14 cellular contexts compared by ENCODE assay signal in the genomic region with DNA sequence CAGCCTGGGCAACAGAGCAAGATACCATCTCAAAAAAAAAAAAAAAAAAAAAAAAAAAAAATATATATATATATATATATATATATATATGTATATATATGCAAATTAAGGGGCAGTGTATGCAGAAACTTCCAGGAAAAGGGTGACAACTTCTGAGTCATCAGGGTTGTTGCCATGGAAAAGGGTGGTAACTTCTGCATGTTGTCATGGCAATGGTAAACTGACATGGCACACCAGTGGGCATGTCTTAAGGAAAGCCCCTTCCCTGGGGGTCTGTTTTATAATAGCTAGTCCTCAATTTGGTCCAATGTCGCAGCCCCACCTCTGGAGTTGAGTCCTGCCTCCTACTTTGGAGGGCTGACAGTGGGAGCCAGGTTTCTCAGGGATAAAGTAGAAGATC. TPM values are rescaled to one million over a fixed set of nuclear protein-coding genes. Genes with fewer than 3 reads are reported as not detected.
DNase-seq lines count a peak whose midpoint lies in the region; ATAC-seq and TF ChIP-seq lines count a peak whose summit lies in the region.
"Had no signal": no experiment of that assay in that cellular context is flagged by ENCODE, and none has a peak within 500 bp of the region (broad histone marks: within the 10 kb centered on the region; RNA-seq: fewer than 3 reads in every experiment).

No MANE protein-coding gene starts in this region.

- H3K4me1 ChIP-seq in esophagus squamous epithelium: peaks cover 3 to 19% (median 4%) of the 10 kb centered on the region in 3 donors

- no peak for TF ChIP-seq POLR2A in esophagus squamous epithelium (IDR thresholded peaks at IDR 0.05)

- no peak overlapping the region for H3K4me3 ChIP-seq in esophagus squamous epithelium

- no peak overlapping the region for H3K27ac ChIP-seq in esophagus squamous epithelium

- peak; percentile 29 to 34 for DNase-seq in activated T-cell treated with anti-CD3 and anti-CD28 coated beads, Interleukin-2, amount 50 U/mL, for 72 hours
- DNase-seq in activated T-cell treated with anti-CD3 and anti-CD28 coated beads for 4 hours: no peak
- DNase-seq in NCI-H226: peak; percentile 24
- peak; percentile 79 for DNase-seq in renal cortical epithelial cell (ENCODE audit: low read depth)
- no peak for DNase-seq in esophagus squamous epithelium (lab: John Stamatoyannopoulos, UW)
- DNase-seq: activated B cell treated with CpG ODN at 0.5 μM for 24 hours; HCEC 1CT; NCI-H2029; NK-92 treated with Interleukin-12 subunit alpha and Interleukin-12 subunit beta, amount 100 ng/mL, for 24 hours; posterior cingulate gyrus had no signal

- no peak for TF ChIP-seq CTCF in esophagus squamous epithelium (IDR thresholded peaks at IDR 0.05)

- peaks cover 0 to 21% (median 0%) of the 10 kb centered on the region in 4 donors for H3K27me3 ChIP-seq in esophagus squamous epithelium

- H3K36me3 ChIP-seq in esophagus squamous epithelium: no peaks in the 10 kb centered on the region

- H3K27me3 Mint-ChIP-seq in activated T-cell treated with anti-CD3 and anti-CD28 coated beads, Interleukin-2, amount 50 U/mL, for 72 hours (ENCODE audit: low read depth): no peaks in the 10 kb centered on the region
- H3K27me3 Mint-ChIP-seq in dendritic cell treated with granulocyte-macrophage colony-stimulating factor and Interleukin-4, amounts not matched to agents 40 ng/mL and 50 ng/mL, for 4 days: no peaks in the 10 kb centered on the region
- H3K27me3 Mint-ChIP-seq: activated B cell treated with CpG ODN at 0.5 μM for 24 hours had no signal

- H3K4me3 Mint-ChIP-seq in activated T-cell treated with anti-CD3 and anti-CD28 coated beads, Interleukin-2, amount 50 U/mL, for 72 hours: no peak overlapping the region
- H3K4me3 Mint-ChIP-seq in dendritic cell treated with granulocyte-macrophage colony-stimulating factor and Interleukin-4, amounts not matched to agents 40 ng/mL and 50 ng/mL, for 4 days: no peak overlapping the region
- H3K4me3 Mint-ChIP-seq: activated B cell treated with CpG ODN at 0.5 μM for 24 hours had no signal

- ATAC-seq in activated T-cell treated with anti-CD3 and anti-CD28 coated beads, Interleukin-2, amount 50 U/mL, for 72 hours (replicated peaks in 1 of 2): no peak
- ATAC-seq in HG02571 (IDR thresholded peaks at IDR 0.05; ENCODE audit: unreplicated experiment): no peak
- no peak for ATAC-seq in HG02759 (IDR thresholded peaks at IDR 0.05; ENCODE audit: unreplicated experiment)

- no peaks in the 10 kb centered on the region for H3K9me3 Mint-ChIP-seq in activated T-cell treated with anti-CD3 and anti-CD28 coated beads, Interleukin-2, amount 50 U/mL, for 72 hours
- no peaks in the 10 kb centered on the region for H3K9me3 Mint-ChIP-seq in dendritic cell treated with granulocyte-macrophage colony-stimulating factor and Interleukin-4, amounts not matched to agents 40 ng/mL and 50 ng/mL, for 4 days
- H3K9me3 Mint-ChIP-seq: activated B cell treated with CpG ODN at 0.5 μM for 24 hours had no signal

- peaks cover 31% of the 10 kb centered on the region for H3K4me1 Mint-ChIP-seq in activated T-cell treated with anti-CD3 and anti-CD28 coated beads, Interleukin-2, amount 50 U/mL, for 72 hours (ENCODE audit: low read depth)
- peaks cover 74% of the 10 kb centered on the region for H3K4me1 Mint-ChIP-seq in dendritic cell treated with granulocyte-macrophage colony-stimulating factor and Interleukin-4, amounts not matched to agents 40 ng/mL and 50 ng/mL, for 4 days (ENCODE audit: low read depth)

- WGBS in esophagus squamous epithelium, 2 donors: 44 to 64% methylated on average over 1 of the region's 1 CpG

- intact Hi-C loops in dendritic cell treated with granulocyte-macrophage colony-stimulating factor and Interleukin-4, amounts not matched to agents 40 ng/mL and 50 ng/mL, for 4 days (cut with micrococcal nuclease): no loop called here
- intact Hi-C loops in esophagus squamous epithelium (cut with DNase I): no loop called here

- no peaks in the 10 kb centered on the region for H3K9me3 ChIP-seq in esophagus squamous epithelium

- H3K36me3 Mint-ChIP-seq in activated T-cell treated with anti-CD3 and anti-CD28 coated beads, Interleukin-2, amount 50 U/mL, for 72 hours (ENCODE audit: insufficient read depth in 2 of 2): no peaks in the 10 kb centered on the region
- peaks cover 6% of the 10 kb centered on the region for H3K36me3 Mint-ChIP-seq in dendritic cell treated with granulocyte-macrophage colony-stimulating factor and Interleukin-4, amounts not matched to agents 40 ng/mL and 50 ng/mL, for 4 days (ENCODE audit: low read depth)

- H3K27ac Mint-ChIP-seq in activated T-cell treated with anti-CD3 and anti-CD28 coated beads, Interleukin-2, amount 50 U/mL, for 72 hours: peak overlapping the region; percentile 35
- H3K27ac Mint-ChIP-seq in dendritic cell treated with granulocyte-macrophage colony-stimulating factor and Interleukin-4, amounts not matched to agents 40 ng/mL and 50 ng/mL, for 4 days: peak overlapping the region; percentile 86

RNA-seq across cellular contexts. Expression of a gene that starts 7.4 kb away (rescaled TPM):
- 10 to 100 TPM; 70.8 to 93.9 TPM for total RNA-seq in activated T-cell treated with anti-CD3 and anti-CD28 coated beads, Interleukin-2, amount 50 U/mL, for 72 hours
- total RNA-seq in renal cortical epithelial cell (0.80 and 3.3 TPM in 2 replicates), esophagus squamous epithelium (1 to 10 TPM in 3 of 4 donors, under 1 TPM in 1; 0.76 to 3.5 (median 2.6) TPM)

RNA-seq across cellular contexts. Expression of a gene that starts 24.6 kb away (rescaled TPM):
- total RNA-seq in activated T-cell treated with anti-CD3 and anti-CD28 coated beads, Interleukin-2, amount 50 U/mL, for 72 hours: 10 to 100 TPM; 59.5 to 69.9 TPM
- total RNA-seq in renal cortical epithelial cell (18.1 and 43.3 TPM in 2 replicates), esophagus squamous epithelium (10 to 100 TPM in 3 of 4 donors, 1 to 10 TPM in 1; 4.8 to 16.3 (median 11.4) TPM)

RNA-seq across cellular contexts. Expression of a gene that starts 51.1 kb away (rescaled TPM):
- total RNA-seq in activated T-cell treated with anti-CD3 and anti-CD28 coated beads, Interleukin-2, amount 50 U/mL, for 72 hours: under 1 TPM in 1 of 2 donors, not detected in 1; 0.36 TPM
- total RNA-seq in renal cortical epithelial cell (0.80 and 6.8 TPM in 2 replicates), esophagus squamous epithelium (10 to 100 TPM; 11.6 to 23.5 (median 21.2) TPM)
- total RNA-seq: activated B cell treated with CpG ODN at 0.5 μM for 24 hours, cardiac septum had no signal

RNA-seq across cellular contexts. Expression of a gene that starts 55.7 kb away (rescaled TPM):
- under 1 TPM; 0.31 to 0.32 TPM for total RNA-seq in activated T-cell treated with anti-CD3 and anti-CD28 coated beads, Interleukin-2, amount 50 U/mL, for 72 hours
- 0.05 TPM in 1 of 2 replicates, not detected in the other for total RNA-seq in renal cortical epithelial cell
- under 1 TPM in 2 of 4 donors, not detected in 2; 0.06 to 0.22 TPM for total RNA-seq in esophagus squamous epithelium

Comparison
In these comparisons a context has a peak if more than half of its experiments do, and no peak if none do; other contexts are left out.
1. DNase-seq: peak in activated T-cell treated with anti-CD3 and anti-CD28 coated beads, Interleukin-2, amount 50 U/mL, for 72 hours (2 of 2), NCI-H226 (single experiment) and renal cortical epithelial cell (single experiment); none in activated T-cell treated with anti-CD3 and anti-CD28 coated beads for 4 hours (single experiment) and esophagus squamous epithelium (single experiment).
2. RNA of a gene that starts 7.4 kb away (total RNA-seq): 70.8 to 93.9 TPM in activated T-cell treated with anti-CD3 and anti-CD28 coated beads, Interleukin-2, amount 50 U/mL, for 72 hours; 0.76 to 3.5 TPM in esophagus squamous epithelium and 0.80 to 3.3 TPM in renal cortical epithelial cell; every median in the first group is over 10 times any median in the second.